In genomic region chr15:85781099-85781498, GRCh38 we compare ENCODE assay signal across 1 cellular context.
TF ChIP-seq lines count a peak whose summit lies in the region.

No MANE protein-coding gene starts in this region.

TF ChIP-seq in HepG2, 621 proteins besides CTCF, POLR2A, EP300 and RAD21 (continued from another document and continues in another):
- TF ChIP-seq ZBTB40 (IDR thresholded peaks at IDR 0.05) (no peak), ZBTB40 (CRISPR knock-in tag; IDR thresholded peaks at IDR 0.05) (no peak), ZC3H4 (CRISPR knock-in tag; IDR thresholded peaks at IDR 0.05; ENCODE audit: borderline replicate concordance) (no peak), ZNF570 (CRISPR knock-in tag; IDR thresholded peaks at IDR 0.05; ENCODE audit: borderline replicate concordance) (no peak), ZNF580 (CRISPR knock-in tag; IDR thresholded peaks at IDR 0.05; ENCODE audit: borderline replicate concordance, low read depth) (no peak; the same call in 1 of the 2 replicates), ZUFSP (CRISPR knock-in tag; IDR thresholded peaks at IDR 0.05; ENCODE audit: borderline replicate concordance) (no peak), TMF1 (CRISPR knock-in tag; IDR thresholded peaks at IDR 0.05; ENCODE audit: low read depth) (no peak), DPF2 (CRISPR knock-in tag; IDR thresholded peaks at IDR 0.05; ENCODE audit: borderline replicate concordance, low read depth) (peak; percentile 75; the same call in 1 of the 2 replicates), RFX3 (CRISPR knock-in tag; IDR thresholded peaks at IDR 0.05) (no peak), MAX (IDR thresholded peaks at IDR 0.05) (peak; percentile 52; the same call in 1 of the 2 replicates), ZNF350 (CRISPR knock-in tag; IDR thresholded peaks at IDR 0.05; ENCODE audit: borderline replicate concordance, low read depth) (no peak), TFDP2 (CRISPR knock-in tag; IDR thresholded peaks at IDR 0.05) (peak; percentile 38; the same call in 1 of the 2 replicates), PITX1 (CRISPR knock-in tag; IDR thresholded peaks at IDR 0.05) (0 out of 2 replicates have a peak, but pooled peaks have one; percentile 13), STAT6 (CRISPR knock-in tag; IDR thresholded peaks at IDR 0.05; ENCODE audit: borderline replicate concordance) (no peak), ZNF441 (CRISPR knock-in tag; IDR thresholded peaks at IDR 0.05; ENCODE audit: borderline replicate concordance) (no peak), DMAP1 (CRISPR knock-in tag; IDR thresholded peaks at IDR 0.05) (no peak), ZBTB25 (CRISPR knock-in tag; IDR thresholded peaks at IDR 0.05) (no peak), AHDC1 (CRISPR knock-in tag; IDR thresholded peaks at IDR 0.05; ENCODE audit: borderline replicate concordance) (peak; percentile 74; the same call in 1 of the 2 replicates), ZMYM3 (CRISPR knock-in tag; IDR thresholded peaks at IDR 0.05) (peak; percentile 60), ZFX (CRISPR knock-in tag; IDR thresholded peaks at IDR 0.05; ENCODE audit: low read depth) (no peak), ZNF232 (CRISPR knock-in tag; IDR thresholded peaks at IDR 0.05; ENCODE audit: borderline replicate concordance) (peak; percentile 31; the same call in 1 of the 2 replicates), NCOA5 (CRISPR knock-in tag; IDR thresholded peaks at IDR 0.05) (no peak), MTF1 (CRISPR knock-in tag; IDR thresholded peaks at IDR 0.05) (no peak), ZSCAN20 (CRISPR knock-in tag; IDR thresholded peaks at IDR 0.05; ENCODE audit: borderline replicate concordance) (0 out of 2 replicates have a peak, but pooled peaks have one; percentile 24), ZBTB7B (CRISPR knock-in tag; IDR thresholded peaks at IDR 0.05) (no peak)
